In the genomic region with DNA sequence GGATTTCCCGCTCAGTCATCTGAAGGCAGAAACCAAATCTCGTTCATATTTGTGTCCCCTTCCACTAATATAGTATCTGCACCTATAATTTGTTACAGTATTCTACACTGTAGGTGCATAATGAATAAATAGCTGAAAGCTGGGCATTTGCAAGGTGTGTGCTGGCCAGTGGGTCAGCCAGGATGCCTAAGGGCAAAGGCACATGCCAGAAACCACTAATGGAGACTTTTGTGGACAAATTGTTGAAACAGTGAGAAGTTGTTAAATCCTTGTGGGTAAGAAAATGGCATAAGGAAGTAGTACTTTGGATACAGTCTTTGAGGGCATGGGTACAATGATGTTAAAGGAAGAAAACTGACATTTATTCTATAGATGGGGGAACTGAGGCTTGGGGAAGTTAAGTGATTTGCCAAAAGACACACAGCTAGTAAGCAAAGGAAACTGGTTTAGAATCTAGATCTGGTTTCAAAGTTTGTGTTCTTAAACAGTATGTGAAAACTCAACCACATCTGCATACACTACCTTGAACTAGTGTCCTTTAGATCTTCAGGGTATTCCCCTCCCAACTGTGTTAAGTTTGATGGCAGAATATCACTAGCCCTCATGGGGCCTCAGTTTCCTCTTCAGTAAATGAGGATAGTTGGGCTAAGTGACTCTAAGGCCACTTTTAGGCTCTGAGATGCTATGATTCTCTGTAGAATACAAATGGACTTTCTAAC, we compare ENCODE assay signal across 17 cellular contexts. TPM values are rescaled to one million over a fixed set of nuclear protein-coding genes. Genes with fewer than 3 reads are reported as not detected.
DNase-seq lines count a peak whose midpoint lies in the region; ATAC-seq and TF ChIP-seq lines count a peak whose summit lies in the region.
"Had no signal": no experiment of that assay in that cellular context is flagged by ENCODE, and none has a peak within 500 bp of the region (broad histone marks: within the 10 kb centered on the region; RNA-seq: fewer than 3 reads in every experiment).

No MANE protein-coding gene starts in this region.

- H3K4me1 Mint-ChIP-seq in CD4-positive, CD25-positive, alpha-beta regulatory T cell, result peaks cover 30 to 96% (median 72%) of the 10 kb centered on the region in 4 donors
- H3K4me1 Mint-ChIP-seq in activated CD4-positive, alpha-beta memory T cell treated with anti-CD3 and anti-CD28 coated beads, Interleukin-2, amount 10 ng/mL, durations not matched to agents 7 days and 5 days, result peaks cover 94% of the 10 kb centered on the region
- H3K4me1 Mint-ChIP-seq in memory B cell, result peaks cover 23% of the 10 kb centered on the region

- H3K27me3 ChIP-seq in CD4-positive, CD25-positive, alpha-beta regulatory T cell (ENCODE audit: control insufficient read depth, insufficient read depth, low read length), result no peaks in the 10 kb centered on the region
- H3K27me3 ChIP-seq in colonic mucosa, result no peaks in the 10 kb centered on the region
- H3K27me3 ChIP-seq: BE2C, pancreas, suprapubic skin had no signal

- no peak for TF ChIP-seq CTCF in colonic mucosa (IDR thresholded peaks at IDR 0.05)

- CTCF ChIA-PET in activated CD4-positive, alpha-beta memory T cell treated with anti-CD3 and anti-CD28 coated beads, Interleukin-2, amount 10 ng/mL, durations not matched to agents 7 days and 5 days (lab: Charles Lee), result interaction anchor here (0.9 to 10.4 kb wide), 7 partner anchors 10 to 156 kb away, joined by 3 to 102 read pairs (median 4); no protein-coding TSS in a partner anchor

- H3K36me3 Mint-ChIP-seq in CD4-positive, CD25-positive, alpha-beta regulatory T cell, result no peaks in the 10 kb centered on the region
- H3K36me3 Mint-ChIP-seq in activated CD4-positive, alpha-beta memory T cell treated with anti-CD3 and anti-CD28 coated beads, Interleukin-2, amount 10 ng/mL, durations not matched to agents 7 days and 5 days (ENCODE audit: low read depth), result peaks cover 29% of the 10 kb centered on the region
- H3K36me3 Mint-ChIP-seq in memory B cell, result no peaks in the 10 kb centered on the region

- peak in 2 of 3 donors; percentile 29 to 73 for DNase-seq in CD4-positive, CD25-positive, alpha-beta regulatory T cell
- DNase-seq in activated CD4-positive, alpha-beta memory T cell treated with anti-CD3 and anti-CD28 coated beads, Interleukin-2, amount 10 ng/mL, durations not matched to agents 7 days and 5 days, result no peak
- DNase-seq in memory B cell (ENCODE audit: low spot score in 2 of 2) (no peak), SKM-1 treated with dmso at 0.1 percent for 144 hours (lab: John Stamatoyannopoulos, UW; ENCODE audit: unreplicated experiment) (no peak), colonic mucosa (no peak)
- DNase-seq in stimulated activated CD4-positive, alpha-beta T cell treated with anti-CD3 and anti-CD28 coated beads, Interleukin-2, amount 100 ng/mL, for 48 hours, result no peak
- DNase-seq: BE2C, DND-41, H7, kidney, mucosa of descending colon, NCI-H2029 treated with DMSO at 0.1 percent for 48 hours, NCI-H526 treated with DMSO at 0.1 percent for 48 hours, pancreas had no signal

- H3K4me3 Mint-ChIP-seq in CD4-positive, CD25-positive, alpha-beta regulatory T cell, result peak overlapping the region; percentile 64 to 88 (median 78)
- H3K4me3 Mint-ChIP-seq in activated CD4-positive, alpha-beta memory T cell treated with anti-CD3 and anti-CD28 coated beads, Interleukin-2, amount 10 ng/mL, durations not matched to agents 7 days and 5 days, result peak overlapping the region; percentile 31
- no peak overlapping the region for H3K4me3 Mint-ChIP-seq in memory B cell

- no peaks in the 10 kb centered on the region for H3K36me3 ChIP-seq in CD4-positive, CD25-positive, alpha-beta regulatory T cell (ENCODE audit: control insufficient read depth, insufficient read depth, low read length)
- no peaks in the 10 kb centered on the region for H3K36me3 ChIP-seq in colonic mucosa
- H3K36me3 ChIP-seq: BE2C, pancreas, suprapubic skin had no signal

- POLR2A ChIA-PET in activated CD4-positive, alpha-beta memory T cell treated with anti-CD3 and anti-CD28 coated beads, Interleukin-2, amount 10 ng/mL, durations not matched to agents 7 days and 5 days (lab: Charles Lee), result interaction anchor here (1.1 to 12.0 kb wide), 8 partner anchors 10 to 541 kb away, joined by 3 to 828 read pairs (median 13); a partner anchor contains a TSS

- H3K9ac ChIP-seq in colonic mucosa (ENCODE audit: low read depth in 2 of 2, low read length in 2 of 2), result no peak overlapping the region

- peak overlapping the region; percentile 94 to 99 (median 98) for H3K27ac Mint-ChIP-seq in CD4-positive, CD25-positive, alpha-beta regulatory T cell
- H3K27ac Mint-ChIP-seq in activated CD4-positive, alpha-beta memory T cell treated with anti-CD3 and anti-CD28 coated beads, Interleukin-2, amount 10 ng/mL, durations not matched to agents 7 days and 5 days, result peak overlapping the region; percentile 99
- H3K27ac Mint-ChIP-seq in memory B cell, result peak overlapping the region; percentile 8

- intact Hi-C loops in colonic mucosa (cut with DNase I), result no loop called here

- peaks cover 89% of the 10 kb centered on the region for H3K4me1 ChIP-seq in CD4-positive, CD25-positive, alpha-beta regulatory T cell (ENCODE audit: control insufficient read depth, insufficient read depth, low read length, poor library complexity, severe bottlenecking)
- no peaks in the 10 kb centered on the region for H3K4me1 ChIP-seq in colonic mucosa
- H3K4me1 ChIP-seq: BE2C, pancreas had no signal

- H3K9me3 ChIP-seq in CD4-positive, CD25-positive, alpha-beta regulatory T cell (ENCODE audit: control insufficient read depth in 2 of 2, low read length in 2 of 2), result no peaks in the 10 kb centered on the region
- H3K9me3 ChIP-seq in colonic mucosa, result no peaks in the 10 kb centered on the region
- H3K9me3 ChIP-seq: BE2C, mucosa of descending colon, pancreas, suprapubic skin had no signal

- H3K4me3 ChIP-seq in CD4-positive, CD25-positive, alpha-beta regulatory T cell (ENCODE audit: low read depth, low read length), result peak overlapping the region; percentile 82
- H3K4me3 ChIP-seq in colonic mucosa, result no peak overlapping the region
- H3K4me3 ChIP-seq: mucosa of descending colon, pancreas, suprapubic skin had no signal

- H3K27ac ChIP-seq in CD4-positive, CD25-positive, alpha-beta regulatory T cell (ENCODE audit: insufficient read depth, low read length, poor library complexity, severe bottlenecking), result peak overlapping the region; percentile 92
- H3K27ac ChIP-seq in colonic mucosa, result no peak overlapping the region
- H3K27ac ChIP-seq: pancreas, RWPE1, suprapubic skin had no signal

- ATAC-seq in CD4-positive, CD25-positive, alpha-beta regulatory T cell (ENCODE audit: low read depth in 2 of 2), result no peak
- ATAC-seq in GM18867 (IDR thresholded peaks at IDR 0.05; ENCODE audit: unreplicated experiment) (peak; percentile 42), memory B cell (ENCODE audit: low read depth) (no peak)
- ATAC-seq: pancreas had no signal

- no peaks in the 10 kb centered on the region for H3K27me3 Mint-ChIP-seq in CD4-positive, CD25-positive, alpha-beta regulatory T cell
- H3K27me3 Mint-ChIP-seq in activated CD4-positive, alpha-beta memory T cell treated with anti-CD3 and anti-CD28 coated beads, Interleukin-2, amount 10 ng/mL, durations not matched to agents 7 days and 5 days, result no peaks in the 10 kb centered on the region
- H3K27me3 Mint-ChIP-seq in memory B cell, result no peaks in the 10 kb centered on the region

- no peaks in the 10 kb centered on the region for H3K9me3 Mint-ChIP-seq in CD4-positive, CD25-positive, alpha-beta regulatory T cell
- H3K9me3 Mint-ChIP-seq in activated CD4-positive, alpha-beta memory T cell treated with anti-CD3 and anti-CD28 coated beads, Interleukin-2, amount 10 ng/mL, durations not matched to agents 7 days and 5 days, result no peaks in the 10 kb centered on the region
- no peaks in the 10 kb centered on the region for H3K9me3 Mint-ChIP-seq in memory B cell

RNA-seq across cellular contexts. Expression of a gene that starts 26.5 kb away (rescaled TPM):
- 70.4 TPM for total RNA-seq in CD4-positive, CD25-positive, alpha-beta regulatory T cell
- 10 to 100 TPM; 22.8 to 27.2 (median 24.9) TPM for polyA plus RNA-seq in CD4-positive, CD25-positive, alpha-beta regulatory T cell
- 10 to 100 TPM; 52.5 to 55.6 TPM for total RNA-seq in activated CD4-positive, alpha-beta memory T cell treated with anti-CD3 and anti-CD28 coated beads, Interleukin-2, amount 10 ng/mL, durations not matched to agents 7 days and 5 days
- 1 to 10 TPM; 1.2 to 3.3 TPM for total RNA-seq in colonic mucosa

Comparison
In these comparisons a context has a peak if more than half of its experiments do, and no peak if none do; other contexts are left out.
1. DNase-seq: peak in CD4-positive, CD25-positive, alpha-beta regulatory T cell (2 of 3); none in activated CD4-positive, alpha-beta memory T cell treated with anti-CD3 and anti-CD28 coated beads, Interleukin-2, amount 10 ng/mL, durations not matched to agents 7 days and 5 days (single experiment), memory B cell (0 of 2), SKM-1 treated with dmso at 0.1 percent for 144 hours (single experiment), colonic mucosa (single experiment) and stimulated activated CD4-positive, alpha-beta T cell treated with anti-CD3 and anti-CD28 coated beads, Interleukin-2, amount 100 ng/mL, for 48 hours (0 of 2).
2. H3K27ac Mint-ChIP-seq: peak in every context shown above with its lines; median percentile 99 in activated CD4-positive, alpha-beta memory T cell treated with anti-CD3 and anti-CD28 coated beads, Interleukin-2, amount 10 ng/mL, durations not matched to agents 7 days and 5 days; 98 in CD4-positive, CD25-positive, alpha-beta regulatory T cell; 8 in memory B cell.
3. RNA of a gene that starts 26.5 kb away (total RNA-seq): 70.4 TPM in CD4-positive, CD25-positive, alpha-beta regulatory T cell (single experiment) and 52.5 to 55.6 TPM in activated CD4-positive, alpha-beta memory T cell treated with anti-CD3 and anti-CD28 coated beads, Interleukin-2, amount 10 ng/mL, durations not matched to agents 7 days and 5 days; 1.2 to 3.3 TPM in colonic mucosa; every median in the first group is over 10 times any median in the second.